Comparison of ENCODE assay signal across 1 cellular context in the genomic region with DNA sequence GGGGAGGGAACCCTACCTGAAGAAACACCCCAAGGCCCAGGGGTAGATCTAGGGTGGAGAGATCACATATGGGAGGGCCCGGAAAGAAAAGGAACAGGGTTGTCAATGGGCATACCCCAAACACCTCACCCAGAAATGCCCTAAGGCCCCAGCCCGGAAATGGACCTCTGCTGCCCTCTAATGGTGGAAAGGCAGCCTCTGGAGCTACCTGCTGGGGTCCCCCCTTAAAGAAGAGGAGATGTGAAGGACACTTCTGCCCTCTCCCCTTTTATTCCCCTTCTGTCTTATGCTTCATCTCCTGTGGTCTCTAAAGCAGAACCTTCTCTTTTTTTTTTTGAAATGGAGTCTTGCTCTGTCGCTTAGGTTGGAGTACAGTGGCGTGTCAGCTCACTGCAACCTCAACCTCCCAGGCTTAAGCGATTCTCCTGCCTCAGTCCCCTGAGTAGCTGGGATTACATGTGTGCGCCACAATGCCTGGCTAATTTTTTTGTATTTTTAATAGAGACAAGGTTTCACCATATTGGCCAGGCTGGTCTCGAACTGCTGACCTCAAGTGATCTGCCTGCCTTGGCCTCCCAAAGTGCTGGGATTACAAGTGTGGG.
TF ChIP-seq lines count a peak whose summit lies in the region.

No MANE protein-coding gene starts in this region.

TF ChIP-seq in neural cell, 6 proteins besides CTCF, POLR2A, EP300 and RAD21 (continued from another document):
- TF ChIP-seq REST (IDR thresholded peaks at IDR 0.05; ENCODE audit: borderline replicate concordance), result no peak
- peak; percentile 93 for TF ChIP-seq SMC3 (conservative IDR thresholded peaks at IDR 0.05; ENCODE audit: poor library complexity)
